15 cellular contexts compared by ENCODE assay signal in genomic region chr9:95102001-95102433, GRCh38.
DNase-seq lines count a peak whose midpoint lies in the region; ATAC-seq, FAIRE-seq and TF ChIP-seq lines count a peak whose summit lies in the region.
"Had no signal": no experiment of that assay in that cellular context is flagged by ENCODE, and none has a peak within 500 bp of the region (broad histone marks: within the 10 kb centered on the region; RNA-seq: fewer than 3 reads in every experiment).

No MANE protein-coding gene starts in this region.

- H3K4me1 ChIP-seq in cardiac muscle cell (ENCODE audit: low read depth) (peaks cover 12% of the 10 kb centered on the region), pancreas (peaks cover 29 to 45% (median 37%) of the 10 kb centered on the region in 3 donors), ovary (ENCODE audit: insufficient read depth) (peaks cover 16% of the 10 kb centered on the region)

- no peak for FAIRE-seq in pancreas (lab: Jason Lieb, UNC)

- intact Hi-C loops in cardiac septum (cut with DNase I) (no loop called here), head of caudate nucleus (cut with DNase I) (no loop called here), pancreas (cut with DNase I) (no loop called here), natural killer cell (cut with micrococcal nuclease) (no loop called here), ovary (cut with DNase I) (no loop called here)

- no peak overlapping the region for H3K27ac Mint-ChIP-seq in natural killer cell
- H3K27ac Mint-ChIP-seq: dendritic cell treated with granulocyte-macrophage colony-stimulating factor and Interleukin-4, amounts not matched to agents 40 ng/mL and 50 ng/mL, for 4 days; stimulated activated memory B cell treated with anti-CD40 and anti-IgM and Interleukin-4, amounts not matched to agents 10 μg/mL and 1 μg/mL and 100 μg/mL, for 72 hours had no signal

- TF ChIP-seq CTCF in cardiac muscle cell (IDR thresholded peaks at IDR 0.05; ENCODE audit: low read depth, low read length) (no peak), pancreas (IDR thresholded peaks at IDR 0.05) (no peak), natural killer cell (IDR thresholded peaks at IDR 0.05) (no peak), ovary (IDR thresholded peaks at IDR 0.05) (no peak)

- no peaks in the 10 kb centered on the region for H3K36me3 Mint-ChIP-seq in natural killer cell

- no peak overlapping the region for H3K4me3 ChIP-seq in cardiac muscle cell
- no peak overlapping the region for H3K4me3 ChIP-seq in pancreas
- no peak overlapping the region for H3K4me3 ChIP-seq in ovary
- H3K4me3 ChIP-seq: mucosa of descending colon had no signal

- TF ChIP-seq POLR2A in ovary (IDR thresholded peaks at IDR 0.05): no peak

- TF ChIP-seq EP300 in ovary (IDR thresholded peaks at IDR 0.05): no peak

- no peaks in the 10 kb centered on the region for H3K9me3 Mint-ChIP-seq in natural killer cell
- H3K9me3 Mint-ChIP-seq: dendritic cell treated with granulocyte-macrophage colony-stimulating factor and Interleukin-4, amounts not matched to agents 40 ng/mL and 50 ng/mL, for 4 days; stimulated activated memory B cell treated with anti-CD40 and anti-IgM and Interleukin-4, amounts not matched to agents 10 μg/mL and 1 μg/mL and 100 μg/mL, for 72 hours had no signal

- H3K4me3 Mint-ChIP-seq in natural killer cell: no peak overlapping the region
- H3K4me3 Mint-ChIP-seq: dendritic cell treated with granulocyte-macrophage colony-stimulating factor and Interleukin-4, amounts not matched to agents 40 ng/mL and 50 ng/mL, for 4 days; stimulated activated memory B cell treated with anti-CD40 and anti-IgM and Interleukin-4, amounts not matched to agents 10 μg/mL and 1 μg/mL and 100 μg/mL, for 72 hours had no signal

- H3K27ac ChIP-seq in cardiac muscle cell (peak overlapping the region; percentile 2), pancreas (peak overlapping the region in 2 of 4 donors; percentile 41 to 73), ovary (no peak overlapping the region)

- H3K4me1 Mint-ChIP-seq in natural killer cell: no peaks in the 10 kb centered on the region
- H3K4me1 Mint-ChIP-seq: stimulated activated memory B cell treated with anti-CD40 and anti-IgM and Interleukin-4, amounts not matched to agents 10 μg/mL and 1 μg/mL and 100 μg/mL, for 72 hours had no signal

- ATAC-seq in pancreas: peak in 3 of 4 donors; percentile 5 to 25 (median 24)
- no peak for ATAC-seq in natural killer cell
- no peak for ATAC-seq in GM18907 (IDR thresholded peaks at IDR 0.05; ENCODE audit: unreplicated experiment)
- no peak for ATAC-seq in HG02884 (IDR thresholded peaks at IDR 0.05; ENCODE audit: unreplicated experiment)
- ATAC-seq: mucosa of descending colon; stimulated activated memory B cell treated with anti-CD40 and anti-IgM and Interleukin-4, amounts not matched to agents 10 μg/mL and 1 μg/mL and 100 μg/mL, for 72 hours had no signal

- H3K27me3 Mint-ChIP-seq in natural killer cell (ENCODE audit: low read depth in 2 of 2): no peaks in the 10 kb centered on the region
- H3K27me3 Mint-ChIP-seq: dendritic cell treated with granulocyte-macrophage colony-stimulating factor and Interleukin-4, amounts not matched to agents 40 ng/mL and 50 ng/mL, for 4 days; stimulated activated memory B cell treated with anti-CD40 and anti-IgM and Interleukin-4, amounts not matched to agents 10 μg/mL and 1 μg/mL and 100 μg/mL, for 72 hours had no signal

- DNase-seq in cardiac muscle cell (ENCODE audit: low read depth in 1 of 2, low spot score in 1 of 2) (no peak), cardiac septum (ENCODE audit: low spot score) (no peak), head of caudate nucleus (peak in 37 of 42 donors; percentile 57 to 89 (median 75)), pancreas (peak in 3 of 6 donors; percentile 11 to 52 (median 17)), natural killer cell (no peak), ovary (no peak)
- DNase-seq: activated CD4-positive, alpha-beta T cell treated with anti-CD3 and anti-CD28 coated beads for 48 hours; activated gamma-delta T cell treated with Interleukin-2 at 50 U/mL for 16 hours; mucosa of descending colon; NCI-H82; SK-N-SH had no signal

- H3K36me3 ChIP-seq in cardiac muscle cell (peaks cover 3% of the 10 kb centered on the region), pancreas (peaks cover 0 to 3% (median 0%) of the 10 kb centered on the region in 3 donors), ovary (no peaks in the 10 kb centered on the region)

- 45% methylated on average over 8 of the region's 8 CpGs for WGBS in pancreas, 2 donors
- 80 to 93% (median 84%) methylated on average over 8 of the region's 8 CpGs for WGBS in ovary, 3 donors

- no peaks in the 10 kb centered on the region for H3K27me3 ChIP-seq in cardiac muscle cell
- H3K27me3 ChIP-seq in pancreas: no peaks in the 10 kb centered on the region
- H3K27me3 ChIP-seq in ovary: no peaks in the 10 kb centered on the region

- H3K9me3 ChIP-seq in cardiac muscle cell (ENCODE audit: low read depth) (no peaks in the 10 kb centered on the region), pancreas (no peaks in the 10 kb centered on the region), ovary (no peaks in the 10 kb centered on the region)
- H3K9me3 ChIP-seq: mucosa of descending colon, SK-N-SH had no signal

Comparison
In these comparisons a context has a peak if more than half of its experiments do, and no peak if none do; other contexts are left out.
1. DNase-seq: peak in head of caudate nucleus (37 of 42); none in cardiac muscle cell (0 of 2), cardiac septum (single experiment), natural killer cell (single experiment) and ovary (0 of 5).
2. ATAC-seq: peak in pancreas (3 of 4); none in natural killer cell (0 of 3), GM18907 (single experiment) and HG02884 (single experiment).